1 cellular context compared by ENCODE assay signal in the genomic region with DNA sequence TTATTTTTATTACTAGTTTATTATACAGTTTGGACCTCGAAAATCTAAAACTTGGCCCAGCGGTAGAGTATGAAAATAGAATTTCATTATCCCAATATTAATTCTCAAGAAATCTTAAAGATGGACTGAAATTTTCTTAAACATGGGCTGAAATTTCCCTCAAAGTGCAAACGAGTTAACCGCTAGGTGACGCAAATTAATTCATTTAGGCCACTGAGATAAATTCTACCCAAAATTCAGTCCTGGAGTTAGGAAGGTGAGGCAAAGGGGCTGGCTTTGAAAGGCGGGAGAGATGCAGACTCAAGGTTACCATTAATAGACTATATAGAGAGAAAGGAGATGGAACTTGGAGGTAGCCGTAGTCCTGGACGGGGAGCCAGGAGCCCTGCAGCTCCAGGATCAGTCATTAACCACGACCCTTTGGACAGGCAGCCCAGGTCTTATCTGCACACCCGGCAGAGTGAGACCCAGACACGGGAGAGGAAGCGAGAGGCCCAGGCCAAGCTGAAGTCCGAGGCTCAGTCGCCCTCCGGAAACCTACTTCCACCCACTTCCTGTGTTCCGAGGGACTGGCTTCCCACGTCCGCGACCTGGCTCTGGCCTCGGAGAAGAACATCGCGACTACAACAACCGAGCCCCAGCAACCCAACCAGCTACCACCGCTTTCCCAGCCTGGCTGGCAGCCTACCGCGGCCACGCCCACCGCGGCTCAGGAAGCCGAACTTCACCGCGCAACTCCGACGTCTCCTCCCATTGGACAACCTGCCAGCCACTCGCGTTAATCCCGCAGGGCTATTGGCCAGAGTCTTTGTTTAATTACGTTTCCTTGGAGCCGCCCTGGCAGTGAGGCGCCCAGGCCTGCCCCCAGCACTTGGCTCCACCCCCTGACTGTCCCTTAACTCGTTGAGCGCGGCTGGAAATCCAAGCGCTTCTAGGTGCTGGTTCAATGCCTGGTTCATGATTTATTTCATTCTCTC.
TF ChIP-seq lines count a peak whose summit lies in the region.

A gene with protein sequence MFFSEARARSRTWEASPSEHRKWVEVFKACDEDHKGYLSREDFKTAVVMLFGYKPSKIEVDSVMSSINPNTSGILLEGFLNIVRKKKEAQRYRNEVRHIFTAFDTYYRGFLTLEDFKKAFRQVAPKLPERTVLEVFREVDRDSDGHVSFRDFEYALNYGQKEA (minus strand): TSS at position 686 of the 977 bp plus-strand sequence. CDS start 70 bp downstream, at position 616.

TF ChIP-seq in liver, 16 proteins besides CTCF, POLR2A, EP300 and RAD21 (continued from another document):
- TF ChIP-seq, protein P1, sequence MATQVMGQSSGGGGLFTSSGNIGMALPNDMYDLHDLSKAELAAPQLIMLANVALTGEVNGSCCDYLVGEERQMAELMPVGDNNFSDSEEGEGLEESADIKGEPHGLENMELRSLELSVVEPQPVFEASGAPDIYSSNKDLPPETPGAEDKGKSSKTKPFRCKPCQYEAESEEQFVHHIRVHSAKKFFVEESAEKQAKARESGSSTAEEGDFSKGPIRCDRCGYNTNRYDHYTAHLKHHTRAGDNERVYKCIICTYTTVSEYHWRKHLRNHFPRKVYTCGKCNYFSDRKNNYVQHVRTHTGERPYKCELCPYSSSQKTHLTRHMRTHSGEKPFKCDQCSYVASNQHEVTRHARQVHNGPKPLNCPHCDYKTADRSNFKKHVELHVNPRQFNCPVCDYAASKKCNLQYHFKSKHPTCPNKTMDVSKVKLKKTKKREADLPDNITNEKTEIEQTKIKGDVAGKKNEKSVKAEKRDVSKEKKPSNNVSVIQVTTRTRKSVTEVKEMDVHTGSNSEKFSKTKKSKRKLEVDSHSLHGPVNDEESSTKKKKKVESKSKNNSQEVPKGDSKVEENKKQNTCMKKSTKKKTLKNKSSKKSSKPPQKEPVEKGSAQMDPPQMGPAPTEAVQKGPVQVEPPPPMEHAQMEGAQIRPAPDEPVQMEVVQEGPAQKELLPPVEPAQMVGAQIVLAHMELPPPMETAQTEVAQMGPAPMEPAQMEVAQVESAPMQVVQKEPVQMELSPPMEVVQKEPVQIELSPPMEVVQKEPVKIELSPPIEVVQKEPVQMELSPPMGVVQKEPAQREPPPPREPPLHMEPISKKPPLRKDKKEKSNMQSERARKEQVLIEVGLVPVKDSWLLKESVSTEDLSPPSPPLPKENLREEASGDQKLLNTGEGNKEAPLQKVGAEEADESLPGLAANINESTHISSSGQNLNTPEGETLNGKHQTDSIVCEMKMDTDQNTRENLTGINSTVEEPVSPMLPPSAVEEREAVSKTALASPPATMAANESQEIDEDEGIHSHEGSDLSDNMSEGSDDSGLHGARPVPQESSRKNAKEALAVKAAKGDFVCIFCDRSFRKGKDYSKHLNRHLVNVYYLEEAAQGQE (IDR thresholded peaks at IDR 0.05): no peak
- TF ChIP-seq SP1 (IDR thresholded peaks at IDR 0.05): peak; percentile 91
- TF ChIP-seq HNF4G (IDR thresholded peaks at IDR 0.05): no peak
- peak; percentile 51 to 79 for TF ChIP-seq GABPA (IDR thresholded peaks at IDR 0.05 in 1 of 2, conservative IDR thresholded peaks at IDR 0.05 in 1 of 2)
- TF ChIP-seq, protein P2, sequence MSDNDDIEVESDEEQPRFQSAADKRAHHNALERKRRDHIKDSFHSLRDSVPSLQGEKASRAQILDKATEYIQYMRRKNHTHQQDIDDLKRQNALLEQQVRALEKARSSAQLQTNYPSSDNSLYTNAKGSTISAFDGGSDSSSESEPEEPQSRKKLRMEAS (IDR thresholded peaks at IDR 0.05): peak; percentile 54
- no peak for TF ChIP-seq HNF4A (conservative IDR thresholded peaks at IDR 0.05)
